In genomic region chr16:89334461-89334860, GRCh38 we compare ENCODE assay signal across 9 cellular contexts.
DNase-seq lines count a peak whose midpoint lies in the region; ATAC-seq and TF ChIP-seq lines count a peak whose summit lies in the region.
"Had no signal": no experiment of that assay in that cellular context is flagged by ENCODE, and none has a peak within 500 bp of the region (broad histone marks: within the 10 kb centered on the region; RNA-seq: fewer than 3 reads in every experiment).

No MANE protein-coding gene starts in this region.

- no peak overlapping the region for H3K4me3 ChIP-seq in GM23248
- no peak overlapping the region for H3K4me3 ChIP-seq in left ventricle myocardium inferior
- no peak overlapping the region for H3K4me3 ChIP-seq in rectal smooth muscle tissue (ENCODE audit: low read length)

- H3K4me1 Mint-ChIP-seq in activated T-helper 2 cell treated with anti-CD3 and anti-CD28 coated beads, Interferon-gamma antibody, Interleukin-2, Interleukin-4, amounts not matched to agents 10 μg/mL and 5 μg/mL and 100 μg/mL, durations not matched to agents 14 hours and 24 hours and 36 hours (ENCODE audit: low read depth): peaks cover 44% of the 10 kb centered on the region

- no peaks in the 10 kb centered on the region for H3K9me3 Mint-ChIP-seq in activated T-helper 2 cell treated with anti-CD3 and anti-CD28 coated beads, Interferon-gamma antibody, Interleukin-2, Interleukin-4, amounts not matched to agents 10 μg/mL and 5 μg/mL and 100 μg/mL, durations not matched to agents 14 hours and 24 hours and 36 hours

- no peak overlapping the region for H3K4me3 Mint-ChIP-seq in activated T-helper 2 cell treated with anti-CD3 and anti-CD28 coated beads, Interferon-gamma antibody, Interleukin-2, Interleukin-4, amounts not matched to agents 10 μg/mL and 5 μg/mL and 100 μg/mL, durations not matched to agents 14 hours and 24 hours and 36 hours (ENCODE audit: low read depth)

- ATAC-seq in GM19452 (IDR thresholded peaks at IDR 0.05; ENCODE audit: unreplicated experiment): no peak
- no peak for ATAC-seq in HG03280 (IDR thresholded peaks at IDR 0.05; ENCODE audit: unreplicated experiment)

- H3K27ac ChIP-seq in GM23248 (peak overlapping the region; percentile 67), left ventricle myocardium inferior (replicated peaks) (peak overlapping the region; percentile 85), rectal smooth muscle tissue (ENCODE audit: low read depth, low read length) (peak overlapping the region; percentile 48)

- peaks cover 22% of the 10 kb centered on the region; the same call in 1 of the 2 replicates for H3F3A ChIP-seq in GM23248 (ENCODE audit: insufficient read depth)

- peaks cover 58% of the 10 kb centered on the region for H4K20me1 ChIP-seq in GM23248 (ENCODE audit: insufficient read depth)

- H3K4me1 ChIP-seq in GM23248 (ENCODE audit: insufficient read depth): peaks cover 28% of the 10 kb centered on the region
- H3K4me1 ChIP-seq in left ventricle myocardium inferior: peaks cover 93% of the 10 kb centered on the region
- H3K4me1 ChIP-seq in rectal smooth muscle tissue (ENCODE audit: control insufficient read depth, insufficient read depth, low read length): peaks cover 17% of the 10 kb centered on the region

- WGBS in GM23248 (ENCODE audit: low coverage in 1 of 2, low lambda C conversion rate in 2 of 2, missing lambda C conversion rate in 2 of 2), 2 experiments: 80% methylated on average over 12 of the region's 12 CpGs

- DNase-seq in GM23248 (no peak), left ventricle myocardium inferior (no peak), cerebellar nuclear complex (lab: John Stamatoyannopoulos, UW) (no peak), COLO829 (ENCODE audit: low spot score) (no peak)
- no peak for DNase-seq in activated T-helper 2 cell treated with anti-CD3 and anti-CD28 coated beads, Interferon-gamma antibody, Interleukin-2, Interleukin-4, amounts not matched to agents 10 μg/mL and 5 μg/mL and 100 μg/mL, durations not matched to agents 14 hours and 24 hours and 36 hours (ENCODE audit: low spot score)
- DNase-seq: activated CD4-positive, CD25-positive, alpha-beta regulatory T cell treated with anti-CD3 and anti-CD28 coated beads, Interleukin-2, amount 50 U/mL, for 72 hours had no signal

- no peaks in the 10 kb centered on the region for H3K27me3 ChIP-seq in GM23248 (replicated peaks; ENCODE audit: insufficient read depth)
- H3K27me3 ChIP-seq in left ventricle myocardium inferior (ENCODE audit: low read depth): no peaks in the 10 kb centered on the region
- no peaks in the 10 kb centered on the region for H3K27me3 ChIP-seq in rectal smooth muscle tissue (ENCODE audit: control insufficient read depth, insufficient read depth, low read length)

- H3K9me2 ChIP-seq in GM23248 (ENCODE audit: insufficient read depth): no peaks in the 10 kb centered on the region

- H3K9ac ChIP-seq in GM23248: peak overlapping the region; percentile 37
- H3K9ac ChIP-seq in rectal smooth muscle tissue (ENCODE audit: low read length): no peak overlapping the region

- in situ Hi-C loops in GM23248 (cut with MboI): no loop called here

- peaks cover 100% of the 10 kb centered on the region for H3K79me2 ChIP-seq in GM23248 (ENCODE audit: insufficient read depth)

- H3K27ac Mint-ChIP-seq in activated T-helper 2 cell treated with anti-CD3 and anti-CD28 coated beads, Interferon-gamma antibody, Interleukin-2, Interleukin-4, amounts not matched to agents 10 μg/mL and 5 μg/mL and 100 μg/mL, durations not matched to agents 14 hours and 24 hours and 36 hours: peak overlapping the region; percentile 29

- peak overlapping the region; percentile 9 for H3K4me2 ChIP-seq in GM23248 (ENCODE audit: unreplicated experiment)

- H3K27me3 Mint-ChIP-seq in activated T-helper 2 cell treated with anti-CD3 and anti-CD28 coated beads, Interferon-gamma antibody, Interleukin-2, Interleukin-4, amounts not matched to agents 10 μg/mL and 5 μg/mL and 100 μg/mL, durations not matched to agents 14 hours and 24 hours and 36 hours (ENCODE audit: low read depth): no peaks in the 10 kb centered on the region

- H3K36me3 Mint-ChIP-seq in activated T-helper 2 cell treated with anti-CD3 and anti-CD28 coated beads, Interferon-gamma antibody, Interleukin-2, Interleukin-4, amounts not matched to agents 10 μg/mL and 5 μg/mL and 100 μg/mL, durations not matched to agents 14 hours and 24 hours and 36 hours (ENCODE audit: low read depth): peaks cover 3% of the 10 kb centered on the region

- no peak overlapping the region for H2AFZ ChIP-seq in GM23248

- H3K36me3 ChIP-seq in GM23248 (ENCODE audit: low read depth) (no peaks in the 10 kb centered on the region), left ventricle myocardium inferior (no peaks in the 10 kb centered on the region), rectal smooth muscle tissue (ENCODE audit: control insufficient read depth, insufficient read depth, low read length) (no peaks in the 10 kb centered on the region)

- no peak for TF ChIP-seq CTCF in left ventricle myocardium inferior (IDR thresholded peaks at IDR 0.05; ENCODE audit: borderline replicate concordance)

- intact Hi-C loops in activated T-helper 2 cell treated with anti-CD3 and anti-CD28 coated beads, Interferon-gamma antibody, Interleukin-2, Interleukin-4, amounts not matched to agents 10 μg/mL and 5 μg/mL and 100 μg/mL, durations not matched to agents 14 hours and 24 hours and 36 hours (cut with micrococcal nuclease): no loop called here
- intact Hi-C loops in left ventricle myocardium inferior (cut with micrococcal nuclease): loop anchor here (10.0 kb wide), 1 partner anchor 150 kb away; no protein-coding TSS in a partner anchor

- H3K9me3 ChIP-seq in GM23248 (ENCODE audit: low read depth) (no peaks in the 10 kb centered on the region), left ventricle myocardium inferior (replicated peaks) (no peaks in the 10 kb centered on the region)
